ENCODE assay signal across 24 cellular contexts in the genomic region with DNA sequence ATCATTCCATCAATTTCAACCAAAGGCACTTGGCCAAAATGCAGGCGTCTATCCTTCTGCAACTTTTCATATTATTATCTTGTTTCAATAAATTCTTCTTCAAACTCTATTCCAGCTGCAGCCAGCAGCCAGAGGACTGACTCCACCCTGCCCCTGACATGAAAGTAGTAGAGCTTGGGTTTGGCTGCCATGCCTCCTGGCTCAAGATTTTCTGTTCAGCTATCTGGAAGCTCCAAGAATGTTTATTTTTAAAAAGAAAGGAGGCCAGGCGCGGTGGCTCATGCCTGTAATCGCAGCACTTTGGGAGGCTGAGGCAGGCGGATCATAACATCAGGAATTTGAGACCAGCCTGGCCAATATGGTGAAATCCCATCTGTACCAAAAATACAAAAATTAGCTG.
"Had no signal": no experiment of that assay in that cellular context is flagged by ENCODE, and none has a peak within 500 bp of the region (broad histone marks: within the 10 kb centered on the region; RNA-seq: fewer than 3 reads in every experiment).

No MANE protein-coding gene starts in this region.

- H3K4me3 Mint-ChIP-seq: immature natural killer cell, mesothelial cell of epicardium, naive B cell had no signal

- H3K9me3 Mint-ChIP-seq: immature natural killer cell, mesothelial cell of epicardium, naive B cell had no signal

- H3K4me2 ChIP-seq: hepatocyte had no signal

- H2AFZ ChIP-seq: hepatocyte had no signal

- H3K4me1 ChIP-seq: lower lobe of right lung had no signal

- H3K4me3 ChIP-seq: coronary artery, dorsolateral prefrontal cortex, esophagus muscularis mucosa, gastroesophageal sphincter, heart left ventricle, hepatocyte, left lung, lower lobe of right lung, mucosa of descending colon had no signal

- H3K36me3 ChIP-seq: esophagus muscularis mucosa, gastroesophageal sphincter, heart left ventricle, left lung, lower lobe of right lung had no signal

- DNase-seq: dermis blood vessel endothelial cell; dorsolateral prefrontal cortex; effector CD4-positive, alpha-beta T cell; effector memory CD4-positive, alpha-beta T cell; foreskin keratinocyte; heart left ventricle; hypothalamus; immature natural killer cell; left cardiac atrium; left lung; left ventricle myocardium superior; lower lobe of right lung; mesenchymal stem cell; mucosa of descending colon; naive B cell had no signal

- H3K27me3 ChIP-seq: dorsolateral prefrontal cortex, esophagus muscularis mucosa, foreskin keratinocyte, gastroesophageal sphincter, heart left ventricle, hepatocyte, left lung had no signal

- H3K27ac Mint-ChIP-seq: immature natural killer cell, mesothelial cell of epicardium had no signal

- H3K27ac ChIP-seq: coronary artery, dorsolateral prefrontal cortex, esophagus muscularis mucosa, foreskin keratinocyte, gastroesophageal sphincter, heart left ventricle, hepatocyte, left lung, lower lobe of right lung had no signal

- FAIRE-seq: colon, endothelial cell of umbilical vein, frontal cortex, keratinocyte had no signal

- H3K36me3 Mint-ChIP-seq: immature natural killer cell, mesothelial cell of epicardium, naive B cell had no signal

- H3K9me3 ChIP-seq: esophagus muscularis mucosa, gastroesophageal sphincter, heart left ventricle, left lung, lower lobe of right lung, mucosa of descending colon had no signal

- H3K79me2 ChIP-seq: hepatocyte had no signal
